In the genomic region with DNA sequence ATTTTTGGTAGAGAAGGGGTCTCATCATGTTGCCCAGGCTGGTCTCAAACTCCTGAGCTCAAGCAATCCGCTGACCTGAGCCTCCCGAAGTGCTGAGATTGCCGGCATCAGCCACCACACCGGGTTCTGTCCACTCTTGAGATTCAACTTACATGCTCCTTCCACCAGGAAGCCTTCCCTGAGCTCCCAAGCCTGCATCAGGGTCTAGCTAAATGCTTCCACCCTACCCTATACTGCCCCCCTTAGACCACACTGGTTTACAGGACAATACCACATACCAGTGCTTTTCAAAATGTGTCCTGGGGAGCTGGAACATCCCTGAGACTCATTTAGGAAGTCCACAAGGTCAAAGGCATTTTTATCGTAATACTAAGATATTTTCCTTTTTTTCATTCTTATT, we compare ENCODE assay signal across 19 cellular contexts. TPM values are rescaled to one million over a fixed set of nuclear protein-coding genes. Genes with fewer than 3 reads are reported as not detected.
A peak's percentile ranks its signal among the peaks of the same experiment; 100 is the strongest.
DNase-seq lines count a peak whose midpoint lies in the region; ATAC-seq and TF ChIP-seq lines count a peak whose summit lies in the region.
"Had no signal": no experiment of that assay in that cellular context is flagged by ENCODE, and none has a peak within 500 bp of the region (broad histone marks: within the 10 kb centered on the region; RNA-seq: fewer than 3 reads in every experiment).

No MANE protein-coding gene starts in this region.

- H3K4me1 Mint-ChIP-seq in progenitor cell of endocrine pancreas (ENCODE audit: low read depth) = no peaks in the 10 kb centered on the region
- H3K4me1 Mint-ChIP-seq in activated naive CD4-positive, alpha-beta T cell treated with anti-CD3 and anti-CD28 coated beads for 36 hours (ENCODE audit: low read depth) = no peaks in the 10 kb centered on the region

- H3K4me3 ChIP-seq in NB4 (ENCODE audit: low read depth, low read length) (no peak overlapping the region), WERI-Rb-1 (ENCODE audit: low read depth, low read length) (no peak overlapping the region)
- H3K4me3 ChIP-seq: gastrocnemius medialis, ovary, suprapubic skin had no signal

- H3K27ac ChIP-seq in WERI-Rb-1 (no peak overlapping the region), RWPE1 (no peak overlapping the region)
- H3K27ac ChIP-seq: gastrocnemius medialis, ovary, suprapubic skin had no signal

- CTCF ChIA-PET in activated naive CD4-positive, alpha-beta T cell treated with anti-CD3 and anti-CD28 coated beads for 36 hours (lab: Charles Lee) = interaction anchor here (0.7 to 1.2 kb wide), 5 partner anchors 37 to 106 kb away, joined by 3 to 6 read pairs (median 3); no protein-coding TSS in a partner anchor
- CTCF ChIA-PET in RWPE1 (lab: Yijun Ruan, JAX) = interaction anchor here (0.6 to 1.0 kb wide), 2 partner anchors 88 to 174 kb away, joined by 3 read pairs; no protein-coding TSS in a partner anchor

- H3K9me3 Mint-ChIP-seq in progenitor cell of endocrine pancreas (ENCODE audit: low read depth) = no peaks in the 10 kb centered on the region
- H3K9me3 Mint-ChIP-seq in activated naive CD4-positive, alpha-beta T cell treated with anti-CD3 and anti-CD28 coated beads for 36 hours = no peaks in the 10 kb centered on the region

- no peak overlapping the region for H3K27ac Mint-ChIP-seq in progenitor cell of endocrine pancreas
- H3K27ac Mint-ChIP-seq in activated naive CD4-positive, alpha-beta T cell treated with anti-CD3 and anti-CD28 coated beads for 36 hours = no peak overlapping the region
- H3K27ac Mint-ChIP-seq: T-helper 17 cell had no signal

- TF ChIP-seq CTCF in NB4 (IDR thresholded peaks at IDR 0.05; ENCODE audit: low read depth, low read length) (peak; percentile 30), WERI-Rb-1 (IDR thresholded peaks at IDR 0.05; ENCODE audit: low read depth, low read length) (0 out of 2 replicates have a peak, but pooled peaks have one; percentile 19), progenitor cell of endocrine pancreas (IDR thresholded peaks at IDR 0.05; ENCODE audit: unreplicated experiment) (peak; percentile 15), RWPE1 (conservative IDR thresholded peaks at IDR 0.05; ENCODE audit: low read depth) (no peak)

- H3K9me3 ChIP-seq in WERI-Rb-1 (ENCODE audit: severe bottlenecking) = peaks cover 3% of the 10 kb centered on the region
- H3K9me3 ChIP-seq: gastrocnemius medialis, suprapubic skin had no signal

- no peak for ATAC-seq in HG03571 (IDR thresholded peaks at IDR 0.05; ENCODE audit: unreplicated experiment)
- ATAC-seq: gastrocnemius medialis, T-helper 17 cell had no signal

- no peak for TF ChIP-seq POLR2A in NB4 (IDR thresholded peaks at IDR 0.05; ENCODE audit: extremely low read depth, insufficient read length)

- H3K27me3 Mint-ChIP-seq in progenitor cell of endocrine pancreas = peaks cover 52% of the 10 kb centered on the region
- H3K27me3 Mint-ChIP-seq in activated naive CD4-positive, alpha-beta T cell treated with anti-CD3 and anti-CD28 coated beads for 36 hours (ENCODE audit: low read depth) = peaks cover 42% of the 10 kb centered on the region

- no peak overlapping the region for H3K4me3 Mint-ChIP-seq in progenitor cell of endocrine pancreas (ENCODE audit: low read depth)
- no peak overlapping the region for H3K4me3 Mint-ChIP-seq in activated naive CD4-positive, alpha-beta T cell treated with anti-CD3 and anti-CD28 coated beads for 36 hours
- H3K4me3 Mint-ChIP-seq: T-helper 17 cell had no signal

- POLR2A ChIA-PET in RWPE1 (lab: Yijun Ruan, JAX; ENCODE audit: low non-redundant PET) = no interaction called here

- peaks cover 55% of the 10 kb centered on the region for H3K27me3 ChIP-seq in WERI-Rb-1 (ENCODE audit: insufficient read depth, low read depth, severe bottlenecking)
- H3K27me3 ChIP-seq: ovary had no signal

- intact Hi-C loops in activated naive CD4-positive, alpha-beta T cell treated with anti-CD3 and anti-CD28 coated beads for 36 hours (cut with micrococcal nuclease) = no loop called here

- no peaks in the 10 kb centered on the region for H3K36me3 Mint-ChIP-seq in progenitor cell of endocrine pancreas (ENCODE audit: insufficient read depth)
- H3K36me3 Mint-ChIP-seq in activated naive CD4-positive, alpha-beta T cell treated with anti-CD3 and anti-CD28 coated beads for 36 hours (ENCODE audit: low read depth) = peaks cover 2% of the 10 kb centered on the region

- DNase-seq in NCI-H526 (lab: John Stamatoyannopoulos, UW) (peak; percentile 36 to 56), NCI-H526 treated with DMSO at 0.1 percent for 48 hours (lab: John Stamatoyannopoulos, UW) (no peak), NB4 (ENCODE audit: low read depth) (peak; percentile 43), WERI-Rb-1 (peak; percentile 16), progenitor cell of endocrine pancreas (ENCODE audit: low spot score, unreplicated experiment) (no peak), RWPE1 (ENCODE audit: low spot score) (no peak)
- DNase-seq in activated naive CD4-positive, alpha-beta T cell treated with anti-CD3 and anti-CD28 coated beads for 36 hours = no peak
- DNase-seq: activated CD4-positive, alpha-beta T cell treated with anti-CD3 and anti-CD28 coated beads, Interleukin-2, amount 50 U/mL, for 48 hours; activated gamma-delta T cell; effector memory CD4-positive, alpha-beta T cell; gastrocnemius medialis; KBM-7; midbrain; NCI-H2029; ovary; stimulated activated CD4-positive, alpha-beta T cell treated with anti-CD3 and anti-CD28 coated beads, Interleukin-12 subunit alpha, Interleukin-12 subunit beta, amount 100 ng/mL, for 4 hours; T-helper 17 cell had no signal

- no peaks in the 10 kb centered on the region for H3K36me3 ChIP-seq in WERI-Rb-1
- H3K36me3 ChIP-seq: gastrocnemius medialis, ovary, suprapubic skin had no signal

RNA-seq across cellular contexts. Expression of gene CACNG8, which starts 15.1 kb away (rescaled TPM):
- 0.36 and 0.40 TPM in 2 replicates for total RNA-seq in progenitor cell of endocrine pancreas
- not detected for total RNA-seq in activated naive CD4-positive, alpha-beta T cell treated with anti-CD3 and anti-CD28 coated beads for 36 hours

RNA-seq across cellular contexts. Expression of gene CACNG7, which starts 38.5 kb away (rescaled TPM):
- 0.18 TPM in 1 of 2 replicates, not detected in the other for total RNA-seq in progenitor cell of endocrine pancreas
- total RNA-seq in activated naive CD4-positive, alpha-beta T cell treated with anti-CD3 and anti-CD28 coated beads for 36 hours = not detected
- total RNA-seq: gastrocnemius medialis, ovary, suprapubic skin, T-helper 17 cell had no signal

RNA-seq across cellular contexts. Expression of gene CACNG6, which starts 43.8 kb away (rescaled TPM):
- total RNA-seq in progenitor cell of endocrine pancreas = 7.6 and 8.4 TPM in 2 replicates
- total RNA-seq in activated naive CD4-positive, alpha-beta T cell treated with anti-CD3 and anti-CD28 coated beads for 36 hours = not detected
- total RNA-seq: suprapubic skin, T-helper 17 cell had no signal

Comparison
In these comparisons a context has a peak if more than half of its experiments do, and no peak if none do; other contexts are left out.
1. DNase-seq: peak in NCI-H526 (2 of 2), NB4 (single experiment) and WERI-Rb-1 (single experiment); none in NCI-H526 treated with DMSO at 0.1 percent for 48 hours (single experiment), progenitor cell of endocrine pancreas (single experiment), activated naive CD4-positive, alpha-beta T cell treated with anti-CD3 and anti-CD28 coated beads for 36 hours (single experiment) and RWPE1 (single experiment).